ENCODE assay signal across 8 cellular contexts in the genomic region with DNA sequence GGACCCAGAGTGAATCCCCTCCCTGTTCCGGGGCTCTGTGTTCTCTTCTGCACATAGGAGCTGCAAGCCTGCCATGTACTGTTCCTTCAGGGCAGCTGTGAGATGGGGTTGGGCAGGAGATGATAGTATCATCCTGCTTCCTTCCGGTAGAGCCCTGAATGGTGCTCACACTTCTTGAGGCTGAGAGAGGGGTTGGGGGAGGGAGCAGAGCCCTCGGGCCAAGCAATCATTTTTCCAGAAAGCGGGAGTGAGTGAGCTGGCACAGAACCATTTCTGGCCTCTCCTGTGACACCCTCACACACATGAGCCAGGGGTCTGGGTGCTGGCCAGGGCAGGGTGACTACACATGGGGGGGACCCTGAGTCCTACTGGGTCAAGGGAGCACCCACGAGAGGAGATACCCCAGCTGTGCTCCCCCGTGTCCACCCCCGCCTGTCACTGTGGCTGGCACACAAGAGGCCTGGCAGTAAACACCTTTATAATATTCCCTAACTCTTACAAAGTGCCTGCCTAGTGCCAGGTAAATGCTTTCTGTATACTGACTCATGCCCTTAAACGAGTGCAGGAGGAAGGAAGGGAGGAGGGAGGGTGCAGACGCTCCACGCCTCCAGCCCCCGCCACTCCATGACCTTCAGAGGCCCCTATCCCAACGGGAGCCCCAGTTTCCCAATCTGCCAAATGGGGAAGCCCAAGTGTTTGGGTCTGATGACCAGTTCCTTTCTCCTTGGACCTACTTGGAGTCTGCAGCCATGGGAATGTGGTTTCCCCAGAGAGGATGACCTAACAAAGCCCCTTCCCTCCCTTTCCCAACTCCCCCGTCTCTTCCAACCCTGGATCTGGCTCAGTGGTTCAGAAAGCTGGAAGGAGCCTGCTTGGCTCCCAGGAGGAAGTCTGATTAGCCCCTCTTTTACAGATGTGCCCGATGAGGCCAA. TPM values are rescaled to one million over a fixed set of nuclear protein-coding genes. Genes with fewer than 3 reads are reported as not detected.
DNase-seq lines count a peak whose midpoint lies in the region; ATAC-seq and TF ChIP-seq lines count a peak whose summit lies in the region.

No MANE protein-coding gene starts in this region.

- TF ChIP-seq CTCF in activated CD8-positive, alpha-beta T cell treated with anti-CD3 and anti-CD28 coated beads for 36 hours (IDR thresholded peaks at IDR 0.05), result no peak

- peak overlapping the region; percentile 72 for H3K4me3 Mint-ChIP-seq in activated CD8-positive, alpha-beta T cell treated with anti-CD3 and anti-CD28 coated beads for 36 hours

- H3K9ac ChIP-seq in HUES6 (ENCODE audit: low read length), result no peak overlapping the region
- peak overlapping the region in 4 of 5 donors; percentile 7 to 81 (median 48) for H3K9ac ChIP-seq in subcutaneous abdominal adipose tissue (ENCODE audit: low read length in 5 of 5)

- H3K27ac ChIP-seq in HUES6 (ENCODE audit: low read depth, low read length), result 0 out of 2 replicates have a peak overlapping the region, but pooled peaks have one; percentile 19
- peak overlapping the region; percentile 81 for H3K27ac ChIP-seq in subcutaneous abdominal adipose tissue (ENCODE audit: low read depth, low read length)

- peaks cover 90% of the 10 kb centered on the region for H3K4me1 Mint-ChIP-seq in activated CD8-positive, alpha-beta T cell treated with anti-CD3 and anti-CD28 coated beads for 36 hours (ENCODE audit: low read depth)

- H3K27me3 ChIP-seq in HUES6 (ENCODE audit: control insufficient read depth, insufficient read depth, low read length), result no peaks in the 10 kb centered on the region
- H3K27me3 ChIP-seq in subcutaneous abdominal adipose tissue (ENCODE audit: control insufficient read depth in 5 of 5, insufficient read depth in 4 of 5, low read length in 5 of 5), result peaks cover 0 to 2% (median 0%) of the 10 kb centered on the region in 5 donors

- H3K36me3 Mint-ChIP-seq in activated CD8-positive, alpha-beta T cell treated with anti-CD3 and anti-CD28 coated beads for 36 hours (ENCODE audit: low read depth), result peaks cover 89% of the 10 kb centered on the region

- H3K36me3 ChIP-seq in HUES6 (ENCODE audit: control insufficient read depth, insufficient read depth, low read length) (peaks cover 23% of the 10 kb centered on the region), subcutaneous abdominal adipose tissue (ENCODE audit: control insufficient read depth in 5 of 5, insufficient read depth in 5 of 5, low read length in 5 of 5) (peaks cover 0 to 61% (median 56%) of the 10 kb centered on the region in 5 donors)

- intact Hi-C loops in activated CD8-positive, alpha-beta T cell treated with anti-CD3 and anti-CD28 coated beads for 36 hours (cut with micrococcal nuclease), result loop anchor here (2.0 kb wide), 1 partner anchor 15 kb away; a partner anchor contains a TSS

- H3K4me3 ChIP-seq in HUES6 (ENCODE audit: low read depth, low read length), result no peak overlapping the region
- peak overlapping the region in 1 of 5 donors; percentile 27 for H3K4me3 ChIP-seq in subcutaneous abdominal adipose tissue (ENCODE audit: low read depth in 1 of 5, low read length in 5 of 5)

- CTCF ChIA-PET in activated CD8-positive, alpha-beta T cell treated with anti-CD3 and anti-CD28 coated beads for 36 hours (lab: Charles Lee), result interaction anchor here (1.4 to 4.2 kb wide), 2 partner anchors 14 to 23 kb away, joined by 3 to 72 read pairs; a partner anchor contains a TSS

- peak; percentile 35 for ATAC-seq in GM18511 (IDR thresholded peaks at IDR 0.05; ENCODE audit: unreplicated experiment)
- peak; percentile 47 for ATAC-seq in activated CD8-positive, alpha-beta T cell treated with anti-CD3 and anti-CD28 coated beads for 36 hours

- no peaks in the 10 kb centered on the region for H3K27me3 Mint-ChIP-seq in activated CD8-positive, alpha-beta T cell treated with anti-CD3 and anti-CD28 coated beads for 36 hours

- H3K9me3 ChIP-seq in HUES6 (ENCODE audit: control insufficient read depth, insufficient read depth, low read depth, low read length), result no peaks in the 10 kb centered on the region
- peaks cover 0 to 2% (median 0%) of the 10 kb centered on the region in 5 donors for H3K9me3 ChIP-seq in subcutaneous abdominal adipose tissue (ENCODE audit: control insufficient read depth in 5 of 5, low read length in 5 of 5)

- H3K9me3 Mint-ChIP-seq in activated CD8-positive, alpha-beta T cell treated with anti-CD3 and anti-CD28 coated beads for 36 hours, result no peaks in the 10 kb centered on the region

- DNase-seq in activated CD8-positive, alpha-beta T cell treated with anti-CD3 and anti-CD28 coated beads for 36 hours, result peak; percentile 65
- peak; percentile 79 for DNase-seq in glomerular visceral epithelial cell (ENCODE audit: extremely low spot score)
- DNase-seq in D341Med (ENCODE audit: low spot score), result no peak
- no peak for DNase-seq in cerebellar nuclear complex (lab: John Stamatoyannopoulos, UW)
- DNase-seq in NCI-H2107 (lab: John Stamatoyannopoulos, UW), result no peak

- peak overlapping the region; percentile 89 for H3K27ac Mint-ChIP-seq in activated CD8-positive, alpha-beta T cell treated with anti-CD3 and anti-CD28 coated beads for 36 hours

- POLR2A ChIA-PET in activated CD8-positive, alpha-beta T cell treated with anti-CD3 and anti-CD28 coated beads for 36 hours (lab: Charles Lee), result interaction anchor here (0.6 to 14.2 kb wide), 6 partner anchors 9 to 238 kb away, joined by 3 to 351 read pairs (median 5); a partner anchor contains a TSS

- H3K4me1 ChIP-seq in HUES6 (ENCODE audit: control insufficient read depth, insufficient read depth, low read length) (peaks cover 46% of the 10 kb centered on the region), subcutaneous abdominal adipose tissue (ENCODE audit: control insufficient read depth in 5 of 5, insufficient read depth in 5 of 5, low read length in 5 of 5) (peaks cover 10 to 52% (median 44%) of the 10 kb centered on the region in 5 donors)

RNA-seq across cellular contexts. Expression of a gene that starts 15.5 kb away (rescaled TPM):
- 100 to 1,000 TPM; 166 to 167 TPM for total RNA-seq in activated CD8-positive, alpha-beta T cell treated with anti-CD3 and anti-CD28 coated beads for 36 hours

RNA-seq across cellular contexts. Expression of a gene that starts 42.6 kb away (rescaled TPM):
- not detected for total RNA-seq in activated CD8-positive, alpha-beta T cell treated with anti-CD3 and anti-CD28 coated beads for 36 hours

RNA-seq across cellular contexts. Expression of a gene that starts 49.4 kb away (rescaled TPM):
- total RNA-seq in activated CD8-positive, alpha-beta T cell treated with anti-CD3 and anti-CD28 coated beads for 36 hours, result not detected

Comparison
In these comparisons a context has a peak if more than half of its experiments do, and no peak if none do; other contexts are left out.
1. DNase-seq: peak in activated CD8-positive, alpha-beta T cell treated with anti-CD3 and anti-CD28 coated beads for 36 hours (single experiment) and glomerular visceral epithelial cell (single experiment); none in D341Med (single experiment), cerebellar nuclear complex (0 of 2) and NCI-H2107 (single experiment).